ENCODE assay signal across 9 cellular contexts in genomic region chr19:45442408-45442926, GRCh38. TPM values are rescaled to one million over a fixed set of nuclear protein-coding genes. Genes with fewer than 3 reads are reported as not detected.
DNase-seq lines count a peak whose midpoint lies in the region; ATAC-seq lines count a peak whose summit lies in the region.
"Had no signal": no experiment of that assay in that cellular context is flagged by ENCODE, and none has a peak within 500 bp of the region (broad histone marks: within the 10 kb centered on the region; RNA-seq: fewer than 3 reads in every experiment).

No MANE protein-coding gene starts in this region.

- POLR2A ChIA-PET in activated CD4-positive, alpha-beta T cell treated with anti-CD3 and anti-CD28 coated beads for 36 hours (lab: Charles Lee) = no interaction called here

- H3K9me3 Mint-ChIP-seq in activated CD4-positive, alpha-beta T cell treated with anti-CD3 and anti-CD28 coated beads for 36 hours (ENCODE audit: low read depth) = no peaks in the 10 kb centered on the region
- no peaks in the 10 kb centered on the region for H3K9me3 Mint-ChIP-seq in activated T-helper 1 cell treated with anti-CD3 and anti-CD28 coated beads, Interleukin-12 subunit alpha, Interleukin-12 subunit beta, Interleukin-2, Interleukin-4 antibody, amounts not matched to agents 30 ng/mL and 10 ng/mL and 1 ng/mL, durations not matched to agents 14 hours and 24 hours and 36 hours

- no peak for DNase-seq in activated CD4-positive, alpha-beta T cell treated with anti-CD3 and anti-CD28 coated beads for 36 hours
- DNase-seq in activated CD4-positive, alpha-beta T cell treated with anti-CD3 and anti-CD28 coated beads, Interleukin-2, amount 50 U/mL, for 48 hours = no peak
- DNase-seq in activated T-helper 1 cell treated with anti-CD3 and anti-CD28 coated beads, Interleukin-12 subunit alpha, Interleukin-12 subunit beta, Interleukin-2, Interleukin-4 antibody, amounts not matched to agents 30 ng/mL and 10 ng/mL and 1 ng/mL, durations not matched to agents 14 hours and 24 hours and 36 hours (ENCODE audit: low spot score) = no peak
- DNase-seq in stimulated activated naive CD8-positive, alpha-beta T cell treated with anti-CD3 and anti-CD28 coated beads, Interleukin-15, Interleukin-2, amounts not matched to agents 100 U/mL and 50 U/mL, for 24 hours = no peak
- no peak for DNase-seq in NAMALWA (ENCODE audit: low spot score)
- DNase-seq in cerebellar nuclear complex (lab: John Stamatoyannopoulos, UW) = no peak
- DNase-seq: KG1 had no signal

- H3K27ac Mint-ChIP-seq in activated CD4-positive, alpha-beta T cell treated with anti-CD3 and anti-CD28 coated beads for 36 hours = no peak overlapping the region
- peak overlapping the region; percentile 77 for H3K27ac Mint-ChIP-seq in activated T-helper 1 cell treated with anti-CD3 and anti-CD28 coated beads, Interleukin-12 subunit alpha, Interleukin-12 subunit beta, Interleukin-2, Interleukin-4 antibody, amounts not matched to agents 30 ng/mL and 10 ng/mL and 1 ng/mL, durations not matched to agents 14 hours and 24 hours and 36 hours

- ATAC-seq in activated CD4-positive, alpha-beta T cell treated with anti-CD3 and anti-CD28 coated beads for 36 hours = no peak
- peak; percentile 7 for ATAC-seq in stimulated activated naive CD8-positive, alpha-beta T cell treated with anti-CD3 and anti-CD28 coated beads, Interleukin-15, Interleukin-2, amounts not matched to agents 100 U/mL and 50 U/mL, for 24 hours
- ATAC-seq in HG03565 (IDR thresholded peaks at IDR 0.05; ENCODE audit: unreplicated experiment) = no peak

- H3K4me3 Mint-ChIP-seq in activated CD4-positive, alpha-beta T cell treated with anti-CD3 and anti-CD28 coated beads for 36 hours = peak overlapping the region; percentile 74
- peak overlapping the region; percentile 84 for H3K4me3 Mint-ChIP-seq in activated T-helper 1 cell treated with anti-CD3 and anti-CD28 coated beads, Interleukin-12 subunit alpha, Interleukin-12 subunit beta, Interleukin-2, Interleukin-4 antibody, amounts not matched to agents 30 ng/mL and 10 ng/mL and 1 ng/mL, durations not matched to agents 14 hours and 24 hours and 36 hours

- H3K27ac ChIP-seq in layer of hippocampus (ENCODE audit: low read depth, low read length) = peak overlapping the region; percentile 84

- no peaks in the 10 kb centered on the region for H3K27me3 ChIP-seq in layer of hippocampus (ENCODE audit: control insufficient read depth, insufficient read depth, low read length)

- H3K36me3 Mint-ChIP-seq in activated CD4-positive, alpha-beta T cell treated with anti-CD3 and anti-CD28 coated beads for 36 hours (ENCODE audit: low read depth) = no peaks in the 10 kb centered on the region
- H3K36me3 Mint-ChIP-seq in activated T-helper 1 cell treated with anti-CD3 and anti-CD28 coated beads, Interleukin-12 subunit alpha, Interleukin-12 subunit beta, Interleukin-2, Interleukin-4 antibody, amounts not matched to agents 30 ng/mL and 10 ng/mL and 1 ng/mL, durations not matched to agents 14 hours and 24 hours and 36 hours (ENCODE audit: low read depth) = peaks cover 2% of the 10 kb centered on the region

- intact Hi-C loops in activated CD4-positive, alpha-beta T cell treated with anti-CD3 and anti-CD28 coated beads for 36 hours (cut with DNase I, micrococcal nuclease) = loop anchor here (2.0 to 5.0 kb wide), 3 partner anchors 36 to 350 kb away; partner anchors contain the start of genes DMWD (in 1 of the 2) and POLR1G (in 1 of the 2)
- intact Hi-C loops in activated T-helper 1 cell treated with anti-CD3 and anti-CD28 coated beads, Interleukin-12 subunit alpha, Interleukin-12 subunit beta, Interleukin-2, Interleukin-4 antibody, amounts not matched to agents 30 ng/mL and 10 ng/mL and 1 ng/mL, durations not matched to agents 14 hours and 24 hours and 36 hours (cut with micrococcal nuclease) = loop anchor here (5.0 kb wide), 1 partner anchor 35 kb away; the partner anchor contains the start of genes POLR1G and PPP1R13L

- H3K27me3 Mint-ChIP-seq in activated CD4-positive, alpha-beta T cell treated with anti-CD3 and anti-CD28 coated beads for 36 hours = no peaks in the 10 kb centered on the region
- H3K27me3 Mint-ChIP-seq in activated T-helper 1 cell treated with anti-CD3 and anti-CD28 coated beads, Interleukin-12 subunit alpha, Interleukin-12 subunit beta, Interleukin-2, Interleukin-4 antibody, amounts not matched to agents 30 ng/mL and 10 ng/mL and 1 ng/mL, durations not matched to agents 14 hours and 24 hours and 36 hours (ENCODE audit: insufficient read depth) = no peaks in the 10 kb centered on the region

- H3K4me1 Mint-ChIP-seq in activated CD4-positive, alpha-beta T cell treated with anti-CD3 and anti-CD28 coated beads for 36 hours = peaks cover 44% of the 10 kb centered on the region
- peaks cover 41% of the 10 kb centered on the region for H3K4me1 Mint-ChIP-seq in activated T-helper 1 cell treated with anti-CD3 and anti-CD28 coated beads, Interleukin-12 subunit alpha, Interleukin-12 subunit beta, Interleukin-2, Interleukin-4 antibody, amounts not matched to agents 30 ng/mL and 10 ng/mL and 1 ng/mL, durations not matched to agents 14 hours and 24 hours and 36 hours (ENCODE audit: low read depth)

- CTCF ChIA-PET in activated CD4-positive, alpha-beta T cell treated with anti-CD3 and anti-CD28 coated beads for 36 hours (lab: Charles Lee) = interaction anchor here (0.7 to 0.8 kb wide), 2 partner anchors 10 to 36 kb away, joined by 3 read pairs; no protein-coding TSS in a partner anchor

RNA-seq across cellular contexts. Expression of gene ERCC1, which starts 18.8 kb away (rescaled TPM):
- 10 to 100 TPM; 58.1 to 71.8 TPM for total RNA-seq in activated CD4-positive, alpha-beta T cell treated with anti-CD3 and anti-CD28 coated beads for 36 hours
- 143 and 152 TPM in 2 replicates for total RNA-seq in activated T-helper 1 cell treated with anti-CD3 and anti-CD28 coated beads, Interleukin-12 subunit alpha, Interleukin-12 subunit beta, Interleukin-2, Interleukin-4 antibody, amounts not matched to agents 30 ng/mL and 10 ng/mL and 1 ng/mL, durations not matched to agents 14 hours and 24 hours and 36 hours

RNA-seq across cellular contexts. Expression of gene FOSB, which starts 25.3 kb away (rescaled TPM):
- 1 to 10 TPM; 7.3 to 7.7 TPM for total RNA-seq in activated CD4-positive, alpha-beta T cell treated with anti-CD3 and anti-CD28 coated beads for 36 hours
- 16.8 and 17.2 TPM in 2 replicates for total RNA-seq in activated T-helper 1 cell treated with anti-CD3 and anti-CD28 coated beads, Interleukin-12 subunit alpha, Interleukin-12 subunit beta, Interleukin-2, Interleukin-4 antibody, amounts not matched to agents 30 ng/mL and 10 ng/mL and 1 ng/mL, durations not matched to agents 14 hours and 24 hours and 36 hours

RNA-seq across cellular contexts. Expression of gene POLR1G, which starts 36.0 kb away (rescaled TPM):
- total RNA-seq in activated CD4-positive, alpha-beta T cell treated with anti-CD3 and anti-CD28 coated beads for 36 hours = 10 to 100 TPM; 15.8 to 18.4 TPM
- 25.3 and 27.2 TPM in 2 replicates for total RNA-seq in activated T-helper 1 cell treated with anti-CD3 and anti-CD28 coated beads, Interleukin-12 subunit alpha, Interleukin-12 subunit beta, Interleukin-2, Interleukin-4 antibody, amounts not matched to agents 30 ng/mL and 10 ng/mL and 1 ng/mL, durations not matched to agents 14 hours and 24 hours and 36 hours

RNA-seq across cellular contexts. Expression of gene PPP1R13L, which starts 37.6 kb away (rescaled TPM):
- total RNA-seq in activated CD4-positive, alpha-beta T cell treated with anti-CD3 and anti-CD28 coated beads for 36 hours = 10 to 100 TPM; 15.2 to 17.8 TPM
- 8.5 and 8.9 TPM in 2 replicates for total RNA-seq in activated T-helper 1 cell treated with anti-CD3 and anti-CD28 coated beads, Interleukin-12 subunit alpha, Interleukin-12 subunit beta, Interleukin-2, Interleukin-4 antibody, amounts not matched to agents 30 ng/mL and 10 ng/mL and 1 ng/mL, durations not matched to agents 14 hours and 24 hours and 36 hours

RNA-seq across cellular contexts. Expression of gene RTN2, which starts 54.4 kb away (rescaled TPM):
- 1 to 10 TPM; 2.0 to 3.2 TPM for total RNA-seq in activated CD4-positive, alpha-beta T cell treated with anti-CD3 and anti-CD28 coated beads for 36 hours
- total RNA-seq in activated T-helper 1 cell treated with anti-CD3 and anti-CD28 coated beads, Interleukin-12 subunit alpha, Interleukin-12 subunit beta, Interleukin-2, Interleukin-4 antibody, amounts not matched to agents 30 ng/mL and 10 ng/mL and 1 ng/mL, durations not matched to agents 14 hours and 24 hours and 36 hours = 3.0 and 4.1 TPM in 2 replicates
